29 cellular contexts compared by ENCODE assay signal in the genomic region with DNA sequence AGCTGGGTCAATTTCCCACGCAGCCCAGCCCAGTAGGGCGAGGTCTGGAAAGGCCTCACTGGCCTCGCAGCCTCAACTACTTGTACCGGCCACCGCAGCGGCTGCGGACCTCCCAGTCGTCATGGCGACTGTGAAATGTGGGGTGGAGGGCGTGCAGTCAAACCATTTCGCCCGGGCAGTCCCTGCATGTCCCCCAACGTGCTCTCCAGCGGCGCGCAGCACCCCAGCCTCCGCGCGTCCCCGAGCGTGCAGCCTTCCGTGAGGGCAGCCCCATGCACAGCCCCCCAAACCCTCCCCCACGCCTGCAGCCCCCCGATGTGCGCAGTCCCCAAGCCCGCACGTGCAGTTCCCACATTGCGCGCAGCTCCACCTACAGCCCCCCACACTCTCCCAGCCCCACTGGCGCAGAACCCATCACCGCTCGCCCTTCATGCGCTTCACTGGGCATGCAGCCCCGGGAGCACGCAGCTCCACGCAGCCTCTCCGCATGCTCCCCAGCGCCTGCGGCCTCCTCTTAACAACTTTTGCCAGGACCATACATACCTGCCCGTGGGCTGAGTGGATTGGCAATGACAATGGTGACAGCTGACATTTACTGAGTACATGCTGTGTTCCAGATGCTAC. TPM values are rescaled to one million over a fixed set of nuclear protein-coding genes. Genes with fewer than 3 reads are reported as not detected.
DNase-seq lines count a peak whose midpoint lies in the region; ATAC-seq and TF ChIP-seq lines count a peak whose summit lies in the region.
"Had no signal": no experiment of that assay in that cellular context is flagged by ENCODE, and none has a peak within 500 bp of the region (broad histone marks: within the 10 kb centered on the region; RNA-seq: fewer than 3 reads in every experiment).

No MANE protein-coding gene starts in this region.

- no peak overlapping the region for H3K27ac Mint-ChIP-seq in activated naive CD4-positive, alpha-beta T cell treated with anti-CD3 and anti-CD28 coated beads, Interleukin-2, amount 10 ng/mL, durations not matched to agents 7 days and 5 days
- H3K27ac Mint-ChIP-seq in nephron (no peak overlapping the region), type B pancreatic cell (no peak overlapping the region), endothelial cell (ENCODE audit: unreplicated experiment) (no peak overlapping the region)
- H3K27ac Mint-ChIP-seq: activated T-cell treated with anti-CD3 and anti-CD28 coated beads, Interleukin-2, amount 50 U/mL, for 24 hours; T-cell had no signal

- TF ChIP-seq CTCF in dorsolateral prefrontal cortex (IDR thresholded peaks at IDR 0.05 in 54 of 56, conservative IDR thresholded peaks at IDR 0.05 in 2 of 56; ENCODE audit: low read depth in 1 of 56, partially characterized antibody in 56 of 56) (no peak), nephron (IDR thresholded peaks at IDR 0.05; ENCODE audit: unreplicated experiment in 3 of 3) (no peak), type B pancreatic cell (conservative IDR thresholded peaks at IDR 0.05) (no peak), endothelial cell (IDR thresholded peaks at IDR 0.05; ENCODE audit: unreplicated experiment) (no peak)

- no peaks in the 10 kb centered on the region for H3K36me3 Mint-ChIP-seq in activated naive CD4-positive, alpha-beta T cell treated with anti-CD3 and anti-CD28 coated beads, Interleukin-2, amount 10 ng/mL, durations not matched to agents 7 days and 5 days
- no peaks in the 10 kb centered on the region for H3K36me3 Mint-ChIP-seq in nephron (ENCODE audit: low read depth)
- H3K36me3 Mint-ChIP-seq in type B pancreatic cell: no peaks in the 10 kb centered on the region
- no peaks in the 10 kb centered on the region for H3K36me3 Mint-ChIP-seq in endothelial cell (ENCODE audit: low read depth, unreplicated experiment)
- H3K36me3 Mint-ChIP-seq: T-cell had no signal

- H3K27ac ChIP-seq in dorsolateral prefrontal cortex: peak overlapping the region in 33 of 59 donors; percentile 9 to 97 (median 89)
- H3K27ac ChIP-seq: adrenal gland, colonic mucosa, SJCRH30, transverse colon had no signal

- peak overlapping the region in 19 of 59 donors; percentile 3 to 76 (median 69) for H3K4me3 ChIP-seq in dorsolateral prefrontal cortex
- H3K4me3 ChIP-seq: colonic mucosa, HAP-1, SJCRH30 had no signal

- CTCF ChIA-PET in activated naive CD4-positive, alpha-beta T cell treated with anti-CD3 and anti-CD28 coated beads, Interleukin-2, amount 10 ng/mL, durations not matched to agents 7 days and 5 days (lab: Charles Lee): interaction anchor here (0.6 kb wide), 1 partner anchor 64 kb away, joined by 3 read pairs; no protein-coding TSS in a partner anchor

- no peak for DNase-seq in activated naive CD4-positive, alpha-beta T cell treated with anti-CD3 and anti-CD28 coated beads, Interleukin-2, amount 10 ng/mL, durations not matched to agents 7 days and 5 days
- no peak for DNase-seq in activated naive CD4-positive, alpha-beta T cell treated with Interleukin-2 at 50 U/mL for 16 hours
- DNase-seq in dorsolateral prefrontal cortex (no peak), type B pancreatic cell (ENCODE audit: extremely low spot score, unreplicated experiment) (no peak), HCEC 1CT (no peak), endothelial cell (ENCODE audit: low spot score) (no peak)
- DNase-seq: activated CD4-positive, alpha-beta T cell treated with anti-CD3 and anti-CD28 coated beads for 4 hours; activated naive CD4-positive, alpha-beta T cell; activated T-cell treated with anti-CD3 and anti-CD28 coated beads, Interleukin-2, amount 50 U/mL, for 24 hours; adrenal gland; colonic mucosa; effector memory CD4-positive, alpha-beta T cell; erythroblast; KBM-7; mammary epithelial cell; NCI-H2081 treated with DMSO at 0.1 percent for 48 hours; NCI-H226; NCI-H82; occipital lobe; small intestine; stimulated activated CD4-positive, alpha-beta T cell treated with anti-CD3 and anti-CD28 coated beads, Interleukin-2, amount 100 ng/mL, for 24 hours; T-cell; transverse colon had no signal

- H3K9me3 Mint-ChIP-seq in activated naive CD4-positive, alpha-beta T cell treated with anti-CD3 and anti-CD28 coated beads, Interleukin-2, amount 10 ng/mL, durations not matched to agents 7 days and 5 days: no peaks in the 10 kb centered on the region
- H3K9me3 Mint-ChIP-seq in nephron (peaks cover 2% of the 10 kb centered on the region), type B pancreatic cell (no peaks in the 10 kb centered on the region), endothelial cell (ENCODE audit: unreplicated experiment) (no peaks in the 10 kb centered on the region)
- H3K9me3 Mint-ChIP-seq: activated T-cell treated with anti-CD3 and anti-CD28 coated beads, Interleukin-2, amount 50 U/mL, for 24 hours had no signal

- intact Hi-C loops in dorsolateral prefrontal cortex (cut with DNase I): no loop called here

- peak overlapping the region; percentile 37 for H3K4me3 Mint-ChIP-seq in activated naive CD4-positive, alpha-beta T cell treated with anti-CD3 and anti-CD28 coated beads, Interleukin-2, amount 10 ng/mL, durations not matched to agents 7 days and 5 days
- peak overlapping the region; percentile 75 to 85 (median 78) for H3K4me3 Mint-ChIP-seq in nephron
- peak overlapping the region; percentile 79 for H3K4me3 Mint-ChIP-seq in type B pancreatic cell
- H3K4me3 Mint-ChIP-seq in endothelial cell (ENCODE audit: unreplicated experiment): no peak overlapping the region
- H3K4me3 Mint-ChIP-seq: activated T-cell treated with anti-CD3 and anti-CD28 coated beads, Interleukin-2, amount 50 U/mL, for 24 hours had no signal

- peaks cover 0 to 37% (median 0%) of the 10 kb centered on the region in 45 donors for H3K27me3 ChIP-seq in dorsolateral prefrontal cortex
- H3K27me3 ChIP-seq: SJCRH30 had no signal

- no peak for ATAC-seq in HG02759 (IDR thresholded peaks at IDR 0.05; ENCODE audit: unreplicated experiment)
- ATAC-seq: T-cell had no signal

- peaks cover 13% of the 10 kb centered on the region for H3K4me1 Mint-ChIP-seq in activated naive CD4-positive, alpha-beta T cell treated with anti-CD3 and anti-CD28 coated beads, Interleukin-2, amount 10 ng/mL, durations not matched to agents 7 days and 5 days
- H3K4me1 Mint-ChIP-seq in nephron: peaks cover 12% of the 10 kb centered on the region
- H3K4me1 Mint-ChIP-seq in type B pancreatic cell (ENCODE audit: unreplicated experiment): peaks cover 3% of the 10 kb centered on the region
- H3K4me1 Mint-ChIP-seq in endothelial cell (ENCODE audit: unreplicated experiment): no peaks in the 10 kb centered on the region

- H3K27me3 Mint-ChIP-seq in activated naive CD4-positive, alpha-beta T cell treated with anti-CD3 and anti-CD28 coated beads, Interleukin-2, amount 10 ng/mL, durations not matched to agents 7 days and 5 days: peaks cover 85% of the 10 kb centered on the region
- H3K27me3 Mint-ChIP-seq in nephron (ENCODE audit: low read depth): peaks cover 55% of the 10 kb centered on the region
- peaks cover 71% of the 10 kb centered on the region for H3K27me3 Mint-ChIP-seq in type B pancreatic cell
- peaks cover 2% of the 10 kb centered on the region for H3K27me3 Mint-ChIP-seq in endothelial cell (ENCODE audit: unreplicated experiment)

RNA-seq across cellular contexts. Expression of a gene that starts 34.5 kb away (rescaled TPM):
- 1 to 10 TPM in 105 of 120 experiments, under 1 TPM in 15; 0.40 to 5.5 (median 2.3) TPM for total RNA-seq in dorsolateral prefrontal cortex
- 0.24 and 0.38 TPM in 2 replicates for total RNA-seq in type B pancreatic cell (ENCODE audit: low replicate concordance)
- total RNA-seq in endothelial cell (ENCODE audit: unreplicated experiment): 0.31 TPM
- total RNA-seq: activated CD8-positive, alpha-beta memory T cell treated with anti-CD3 and anti-CD28 coated beads for 36 hours; kidney epithelial cell; transverse colon had no signal
